ENCODE assay signal across 8 cellular contexts in genomic region chr1:45339694-45340558, GRCh38. TPM values are rescaled to one million over a fixed set of nuclear protein-coding genes. Genes with fewer than 3 reads are reported as not detected.
DNase-seq lines count a peak whose midpoint lies in the region; ATAC-seq, FAIRE-seq and TF ChIP-seq lines count a peak whose summit lies in the region.

Gene MUTYH (minus strand): TSS chr1:45340440. CDS start chr1:45334505, 5,935 bp downstream.
Gene TOE1 (plus strand): TSS chr1:45340170. CDS start chr1:45340253, 83 bp downstream.

- DNase-seq in AML-193 (lab: John Stamatoyannopoulos, UW) (peak; percentile 88 to 92), NCI-H460 (ENCODE audit: extremely low read depth, low read depth) (peak; percentile 78), cerebellar nuclear complex (lab: John Stamatoyannopoulos, UW) (peak; percentile 63 to 80)
- peak; percentile 96 for DNase-seq in activated CD4-positive, CD25-positive, alpha-beta regulatory T cell treated with anti-CD3 and anti-CD28 coated beads, Interleukin-2, amount 50 U/mL, for 72 hours
- DNase-seq in stimulated activated CD4-positive, alpha-beta T cell treated with anti-CD3 and anti-CD28 coated beads, Interleukin-12 subunit alpha, Interleukin-12 subunit beta, amount 100 ng/mL, for 24 hours (ENCODE audit: low read depth in 2 of 2): peak; percentile 89 to 99

- TF ChIP-seq POLR2A in GM19099 (IDR thresholded peaks at IDR 0.05; ENCODE audit: extremely low read depth, insufficient read length, low read depth): peak; percentile 90

- peak; percentile 52 for ATAC-seq in HG03378 (IDR thresholded peaks at IDR 0.05; ENCODE audit: unreplicated experiment)

- FAIRE-seq in islet of Langerhans (lab: Jason Lieb, UNC): peak; percentile 72

RNA-seq across cellular contexts. Expression of gene MUTYH, which starts in this region (rescaled TPM):
- total RNA-seq in NCI-H460 (2014; rRNA removed; shearing (Covaris generic)): 10.1 and 10.9 TPM in 2 replicates
- polyA plus RNA-seq in NCI-H460 (2014; cell fraction: nucleus; rRNA removed): 108 and 133 TPM in 2 replicates

RNA-seq across cellular contexts. Expression of gene TOE1, which starts in this region (rescaled TPM):
- 7.6 and 7.7 TPM in 2 replicates for total RNA-seq in NCI-H460 (2014; rRNA removed; shearing (Covaris generic))
- 16.0 and 18.2 TPM in 2 replicates for polyA plus RNA-seq in NCI-H460 (2014; cell fraction: nucleus; rRNA removed)

Comparison
In these comparisons a context has a peak if more than half of its experiments do, and no peak if none do; other contexts are left out.
1. Peak in every context shown above with its lines: DNase-seq and ATAC-seq.